28 cellular contexts compared by ENCODE assay signal in genomic region chr13:93562676-93563075, GRCh38.
"Had no signal": no experiment of that assay in that cellular context is flagged by ENCODE, and none has a peak within 500 bp of the region (broad histone marks: within the 10 kb centered on the region; RNA-seq: fewer than 3 reads in every experiment).

No MANE protein-coding gene starts in this region.

- H3K36me3 Mint-ChIP-seq: activated CD4-positive, alpha-beta memory T cell treated with anti-CD3 and anti-CD28 coated beads for 36 hours; activated naive CD4-positive, alpha-beta T cell treated with anti-CD3 and anti-CD28 coated beads, Interleukin-2, amount 10 ng/mL, durations not matched to agents 7 days and 5 days; activated naive CD8-positive, alpha-beta T cell treated with anti-CD3 and anti-CD28 coated beads, Interleukin-2, amount 10 ng/mL, durations not matched to agents 7 days and 5 days; naive thymus-derived CD4-positive, alpha-beta T cell had no signal

- H3K27me3 ChIP-seq: brain microvascular endothelial cell, esophagus muscularis mucosa, pancreas, spleen, tibial nerve had no signal

- H3K36me3 ChIP-seq: brain microvascular endothelial cell, esophagus muscularis mucosa, pancreas, spleen, tibial nerve had no signal

- FAIRE-seq: astrocyte, endothelial cell of umbilical vein, pancreas had no signal

- H3K9me3 Mint-ChIP-seq: activated CD4-positive, alpha-beta memory T cell treated with anti-CD3 and anti-CD28 coated beads for 36 hours; activated CD4-positive, alpha-beta T cell treated with anti-CD3 and anti-CD28 coated beads, Interleukin-2, amount 10 ng/mL, durations not matched to agents 24 days and 14 days; activated naive CD4-positive, alpha-beta T cell treated with anti-CD3 and anti-CD28 coated beads, Interleukin-2, amount 10 ng/mL, durations not matched to agents 7 days and 5 days; activated naive CD8-positive, alpha-beta T cell treated with anti-CD3 and anti-CD28 coated beads, Interleukin-2, amount 10 ng/mL, durations not matched to agents 7 days and 5 days; naive thymus-derived CD4-positive, alpha-beta T cell; neural crest cell had no signal

- H3K27ac Mint-ChIP-seq: activated CD4-positive, alpha-beta memory T cell treated with anti-CD3 and anti-CD28 coated beads for 36 hours; activated CD4-positive, alpha-beta T cell treated with anti-CD3 and anti-CD28 coated beads, Interleukin-2, amount 10 ng/mL, durations not matched to agents 24 days and 14 days; activated naive CD4-positive, alpha-beta T cell treated with anti-CD3 and anti-CD28 coated beads, Interleukin-2, amount 10 ng/mL, durations not matched to agents 7 days and 5 days; activated naive CD8-positive, alpha-beta T cell treated with anti-CD3 and anti-CD28 coated beads, Interleukin-2, amount 10 ng/mL, durations not matched to agents 7 days and 5 days; naive thymus-derived CD4-positive, alpha-beta T cell; T-helper 17 cell had no signal

- DNase-seq: activated CD4-positive, alpha-beta memory T cell treated with anti-CD3 and anti-CD28 coated beads for 36 hours; activated CD4-positive, alpha-beta T cell treated with anti-CD3 and anti-CD28 coated beads, Interleukin-2, amount 10 ng/mL, durations not matched to agents 24 days and 14 days; activated CD4-positive, CD25-positive, alpha-beta regulatory T cell treated with anti-CD3 and anti-CD28 coated beads, Interleukin-2, amount 50 U/mL, for 72 hours; activated CD8-positive, alpha-beta memory T cell treated with anti-CD3 and anti-CD28 coated beads, Interleukin-2, amount 50 U/mL, for 4 hours; activated gamma-delta T cell; activated naive CD4-positive, alpha-beta T cell treated with anti-CD3 and anti-CD28 coated beads, Interleukin-2, amount 10 ng/mL, durations not matched to agents 7 days and 5 days; activated naive CD8-positive, alpha-beta T cell treated with anti-CD3 and anti-CD28 coated beads, Interleukin-2, amount 10 ng/mL, durations not matched to agents 7 days and 5 days; activated T-cell treated with anti-CD3 and anti-CD28 coated beads, Interleukin-2, amount 50 U/mL, for 1 hour; brain microvascular endothelial cell; caudate nucleus; cortex of kidney; foreskin melanocyte; islet precursor cell; left colon; midbrain; naive thymus-derived CD4-positive, alpha-beta T cell; nucleus accumbens; pancreas; right cardiac atrium; spleen; stimulated activated naive CD4-positive, alpha-beta T cell treated with Interleukin-2 at 50 U/mL for 16 hours; T-helper 17 cell; T1000 had no signal

- H3K4me3 Mint-ChIP-seq: activated CD4-positive, alpha-beta memory T cell treated with anti-CD3 and anti-CD28 coated beads for 36 hours; activated CD4-positive, alpha-beta T cell treated with anti-CD3 and anti-CD28 coated beads, Interleukin-2, amount 10 ng/mL, durations not matched to agents 24 days and 14 days; activated naive CD4-positive, alpha-beta T cell treated with anti-CD3 and anti-CD28 coated beads, Interleukin-2, amount 10 ng/mL, durations not matched to agents 7 days and 5 days; activated naive CD8-positive, alpha-beta T cell treated with anti-CD3 and anti-CD28 coated beads, Interleukin-2, amount 10 ng/mL, durations not matched to agents 7 days and 5 days; naive thymus-derived CD4-positive, alpha-beta T cell; neural crest cell; T-helper 17 cell had no signal

- H3K4me1 ChIP-seq: esophagus muscularis mucosa, pancreas, spleen, tibial nerve had no signal

- H3K4me1 Mint-ChIP-seq: activated CD4-positive, alpha-beta T cell treated with anti-CD3 and anti-CD28 coated beads, Interleukin-2, amount 10 ng/mL, durations not matched to agents 24 days and 14 days; activated naive CD4-positive, alpha-beta T cell treated with anti-CD3 and anti-CD28 coated beads, Interleukin-2, amount 10 ng/mL, durations not matched to agents 7 days and 5 days; activated naive CD8-positive, alpha-beta T cell treated with anti-CD3 and anti-CD28 coated beads, Interleukin-2, amount 10 ng/mL, durations not matched to agents 7 days and 5 days; naive thymus-derived CD4-positive, alpha-beta T cell; T-helper 17 cell had no signal

- H3K4me3 ChIP-seq: esophagus muscularis mucosa, pancreas, spleen, tibial nerve had no signal

- H3K27ac ChIP-seq: brain microvascular endothelial cell, esophagus muscularis mucosa, pancreas, spleen, tibial nerve had no signal

- ATAC-seq: left colon; naive thymus-derived CD4-positive, alpha-beta T cell; pancreas; right cardiac atrium; T-helper 17 cell had no signal
